ENCODE assay signal across 18 cellular contexts in the genomic region with DNA sequence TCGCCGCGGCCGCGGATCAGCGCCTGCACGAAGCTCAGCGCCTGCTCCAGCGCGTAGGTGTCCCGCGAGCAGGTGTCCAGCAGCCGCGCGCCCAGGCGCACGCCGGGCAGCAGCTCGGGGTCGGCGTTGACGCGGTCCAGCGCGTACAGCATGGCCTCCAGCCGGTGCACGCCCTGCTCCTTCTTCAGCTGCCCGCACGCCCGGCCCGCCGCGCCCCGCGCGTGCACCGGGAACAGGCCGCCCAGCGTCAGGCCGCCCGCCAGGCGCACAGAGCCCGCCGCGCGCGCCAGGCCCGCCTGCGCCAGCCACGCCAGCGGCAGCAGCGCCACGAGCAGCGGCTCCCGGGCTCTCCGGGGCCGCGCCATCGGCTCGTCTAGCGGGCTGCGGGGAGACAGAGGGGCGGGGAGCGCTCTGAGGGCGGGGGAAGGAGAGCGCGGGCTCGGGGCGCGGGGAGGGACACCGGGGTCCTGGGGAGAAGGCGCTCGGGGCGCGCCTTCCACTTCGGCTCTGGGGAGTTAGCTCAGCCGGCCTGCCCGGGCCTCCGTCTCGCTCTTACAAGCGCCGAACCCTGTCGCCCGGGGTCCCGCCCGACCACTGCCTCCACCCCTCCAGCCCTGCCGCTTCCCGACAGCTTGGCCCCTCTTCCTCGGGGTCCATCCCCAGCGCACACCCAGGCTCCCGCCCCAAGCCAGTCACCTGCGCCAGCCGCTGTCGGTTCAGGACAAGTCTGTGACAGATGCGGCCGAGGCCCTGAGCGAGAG. TPM values are rescaled to one million over a fixed set of nuclear protein-coding genes. Genes with fewer than 3 reads are reported as not detected.
DNase-seq lines count a peak whose midpoint lies in the region; ATAC-seq and TF ChIP-seq lines count a peak whose summit lies in the region.
"Had no signal": no experiment of that assay in that cellular context is flagged by ENCODE, and none has a peak within 500 bp of the region (broad histone marks: within the 10 kb centered on the region; RNA-seq: fewer than 3 reads in every experiment).

A gene (minus strand): TSS at position 741 of the 761 bp plus-strand sequence. CDS start 376 bp downstream, at position 365.

- H3K27me3 Mint-ChIP-seq in brain = peaks cover 48% of the 10 kb centered on the region

- TF ChIP-seq CTCF in brain (conservative IDR thresholded peaks at IDR 0.05) = no peak

- peaks cover 6% of the 10 kb centered on the region for H3K4me1 Mint-ChIP-seq in brain
- H3K4me1 Mint-ChIP-seq: activated naive CD8-positive, alpha-beta T cell treated with anti-CD3 and anti-CD28 coated beads for 36 hours had no signal

- no peak within 1 kb of the TSS for H3K27ac Mint-ChIP-seq in brain
- H3K27ac Mint-ChIP-seq: activated CD4-positive, alpha-beta memory T cell treated with anti-CD3 and anti-CD28 coated beads for 36 hours; activated naive CD8-positive, alpha-beta T cell treated with anti-CD3 and anti-CD28 coated beads for 36 hours; stimulated activated naive B cell treated with anti-CD40 and anti-IgM and Interleukin-4, amounts not matched to agents 10 μg/mL and 1 μg/mL and 100 μg/mL, for 72 hours had no signal

- DNase-seq in DMS 273 (lab: John Stamatoyannopoulos, UW; ENCODE audit: unreplicated experiment) = peak; percentile 60
- DNase-seq in DMS 273 treated with DMSO at 0.1 percent for 48 hours (lab: John Stamatoyannopoulos, UW) = no peak
- DNase-seq in iPS-NIHi11 (ENCODE audit: low spot score) = peak; percentile 65
- peak; percentile 63 for DNase-seq in retina
- no peak for DNase-seq in NCI-H1417 treated with DMSO at 0.1 percent for 48 hours (lab: John Stamatoyannopoulos, UW)
- DNase-seq in activated effector memory CD4-positive, alpha-beta T cell treated with Interleukin-2 at 50 U/mL for 16 hours = no peak
- DNase-seq: activated CD4-positive, alpha-beta memory T cell treated with anti-CD3 and anti-CD28 coated beads for 36 hours; activated naive CD8-positive, alpha-beta T cell treated with anti-CD3 and anti-CD28 coated beads for 36 hours; central memory CD4-positive, alpha-beta T cell; hypothalamus; naive B cell; NCI-H1694; NK-92 treated with Interleukin-12 subunit alpha and Interleukin-12 subunit beta, amount 100 ng/mL, for 24 hours; stimulated activated naive B cell treated with anti-CD40 and anti-IgM and Interleukin-4, amounts not matched to agents 10 μg/mL and 1 μg/mL and 100 μg/mL, for 72 hours; SW 1271 had no signal

- H3K36me3 Mint-ChIP-seq in brain = peaks cover 7% of the 10 kb centered on the region
- H3K36me3 Mint-ChIP-seq: activated CD4-positive, alpha-beta memory T cell treated with anti-CD3 and anti-CD28 coated beads for 36 hours; activated naive CD8-positive, alpha-beta T cell treated with anti-CD3 and anti-CD28 coated beads for 36 hours had no signal

- H3K9me3 Mint-ChIP-seq in brain = peaks cover 5 to 18% (median 12%) of the 10 kb centered on the region in 5 experiments
- H3K9me3 Mint-ChIP-seq: activated naive CD8-positive, alpha-beta T cell treated with anti-CD3 and anti-CD28 coated beads for 36 hours had no signal

- ATAC-seq in HG03095 (IDR thresholded peaks at IDR 0.05; ENCODE audit: unreplicated experiment) = no peak
- ATAC-seq: stimulated activated naive B cell treated with anti-CD40 and anti-IgM and Interleukin-4, amounts not matched to agents 10 μg/mL and 1 μg/mL and 100 μg/mL, for 72 hours had no signal

- peak within 1 kb of the TSS; percentile 41 to 80 (median 65) for H3K4me3 Mint-ChIP-seq in brain
- H3K4me3 Mint-ChIP-seq: activated CD4-positive, alpha-beta memory T cell treated with anti-CD3 and anti-CD28 coated beads for 36 hours; activated naive CD8-positive, alpha-beta T cell treated with anti-CD3 and anti-CD28 coated beads for 36 hours had no signal

RNA-seq across cellular contexts. Expression of the gene that starts here (rescaled TPM):
- not detected for polyA plus RNA-seq in brain (ENCODE audit: insufficient read depth, low read depth, low replicate concordance)
- polyA plus RNA-seq: lung had no signal

Comparison
In these comparisons a context has a peak if more than half of its experiments do, and no peak if none do; other contexts are left out.
1. DNase-seq: peak in DMS 273 (single experiment), iPS-NIHi11 (single experiment) and retina (single experiment); none in DMS 273 treated with DMSO at 0.1 percent for 48 hours (single experiment), NCI-H1417 treated with DMSO at 0.1 percent for 48 hours (single experiment) and activated effector memory CD4-positive, alpha-beta T cell treated with Interleukin-2 at 50 U/mL for 16 hours (single experiment).